ENCODE assay signal across 12 cellular contexts in genomic region chr15:53869044-53869805, GRCh38.
A peak's percentile ranks its signal among the peaks of the same experiment; 100 is the strongest.
DNase-seq lines count a peak whose midpoint lies in the region; ATAC-seq, FAIRE-seq and TF ChIP-seq lines count a peak whose summit lies in the region.
"Had no signal": no experiment of that assay in that cellular context is flagged by ENCODE, and none has a peak within 500 bp of the region (broad histone marks: within the 10 kb centered on the region; RNA-seq: fewer than 3 reads in every experiment).

No MANE protein-coding gene starts in this region.

- no peak for FAIRE-seq in bronchial epithelial cell (lab: Jason Lieb, UNC)

- CTCF ChIA-PET in activated CD4-positive, alpha-beta T cell treated with anti-CD3 and anti-CD28 coated beads for 36 hours (lab: Charles Lee): interaction anchor here (0.6 to 0.8 kb wide), 2 partner anchors 14 to 1065 kb away, joined by 3 to 4 read pairs; no protein-coding TSS in a partner anchor

- H3K36me3 Mint-ChIP-seq in activated CD4-positive, alpha-beta T cell treated with anti-CD3 and anti-CD28 coated beads for 36 hours (ENCODE audit: low read depth): no peaks in the 10 kb centered on the region
- no peaks in the 10 kb centered on the region for H3K36me3 Mint-ChIP-seq in osteocyte (ENCODE audit: unreplicated experiment)

- DNase-seq in activated CD4-positive, alpha-beta T cell treated with anti-CD3 and anti-CD28 coated beads for 36 hours: peak; percentile 7
- no peak for DNase-seq in activated CD4-positive, alpha-beta T cell treated with anti-CD3 and anti-CD28 coated beads, Interleukin-2, amount 50 U/mL, for 1 hour
- DNase-seq in NAMALWA (ENCODE audit: low spot score) (peak; percentile 11), bronchial epithelial cell (ENCODE audit: low read depth) (no peak), osteocyte (ENCODE audit: extremely low spot score, unreplicated experiment) (no peak), AG08396 (ENCODE audit: low spot score) (no peak)
- DNase-seq: activated naive CD4-positive, alpha-beta T cell treated with anti-CD3 and anti-CD28 coated beads, Interleukin-2, amount 50 U/mL, for 16 hours; cerebellar nuclear complex; posterior cingulate gyrus had no signal

- ATAC-seq in activated CD4-positive, alpha-beta T cell treated with anti-CD3 and anti-CD28 coated beads for 36 hours: no peak
- ATAC-seq in GM18511 (IDR thresholded peaks at IDR 0.05; ENCODE audit: unreplicated experiment) (no peak), HG03025 (IDR thresholded peaks at IDR 0.05; ENCODE audit: low FRiP score, unreplicated experiment) (no peak)

- H3K36me3 ChIP-seq in bronchial epithelial cell (ENCODE audit: control insufficient read depth, insufficient read depth, low read length): no peaks in the 10 kb centered on the region
- H3K36me3 ChIP-seq: esophagus muscularis mucosa had no signal

- H3K27me3 Mint-ChIP-seq in activated CD4-positive, alpha-beta T cell treated with anti-CD3 and anti-CD28 coated beads for 36 hours: no peaks in the 10 kb centered on the region
- H3K27me3 Mint-ChIP-seq in osteocyte (ENCODE audit: unreplicated experiment): no peaks in the 10 kb centered on the region

- H3K4me1 Mint-ChIP-seq in activated CD4-positive, alpha-beta T cell treated with anti-CD3 and anti-CD28 coated beads for 36 hours: no peaks in the 10 kb centered on the region
- H3K4me1 Mint-ChIP-seq in osteocyte (ENCODE audit: unreplicated experiment): peaks cover 8% of the 10 kb centered on the region

- no peak overlapping the region for H3K4me3 Mint-ChIP-seq in activated CD4-positive, alpha-beta T cell treated with anti-CD3 and anti-CD28 coated beads for 36 hours
- no peak overlapping the region for H3K4me3 Mint-ChIP-seq in osteocyte (ENCODE audit: unreplicated experiment)

- H3K9me3 Mint-ChIP-seq in activated CD4-positive, alpha-beta T cell treated with anti-CD3 and anti-CD28 coated beads for 36 hours (ENCODE audit: low read depth): peaks cover 2% of the 10 kb centered on the region
- H3K9me3 Mint-ChIP-seq in osteocyte (ENCODE audit: unreplicated experiment): peaks cover 23% of the 10 kb centered on the region

- H3K27me3 ChIP-seq in bronchial epithelial cell (ENCODE audit: control insufficient read depth, insufficient read depth, low read length): no peaks in the 10 kb centered on the region
- H3K27me3 ChIP-seq: esophagus muscularis mucosa had no signal

- TF ChIP-seq CTCF in bronchial epithelial cell (IDR thresholded peaks at IDR 0.05; ENCODE audit: insufficient read depth, low read length, severe bottlenecking) (peak; percentile 27), osteocyte (IDR thresholded peaks at IDR 0.05) (peak; percentile 25)

- H3K27ac Mint-ChIP-seq in activated CD4-positive, alpha-beta T cell treated with anti-CD3 and anti-CD28 coated beads for 36 hours: no peak overlapping the region
- no peak overlapping the region for H3K27ac Mint-ChIP-seq in osteocyte (ENCODE audit: unreplicated experiment)

- H3K4me3 ChIP-seq in bronchial epithelial cell (ENCODE audit: low read depth, low read length): no peak overlapping the region
- H3K4me3 ChIP-seq: esophagus muscularis mucosa had no signal

- POLR2A ChIA-PET in activated CD4-positive, alpha-beta T cell treated with anti-CD3 and anti-CD28 coated beads for 36 hours (lab: Charles Lee): no interaction called here

- intact Hi-C loops in activated CD4-positive, alpha-beta T cell treated with anti-CD3 and anti-CD28 coated beads for 36 hours (cut with DNase I, micrococcal nuclease): no loop called here

Comparison
In these comparisons a context has a peak if more than half of its experiments do, and no peak if none do; other contexts are left out.
1. DNase-seq: peak in activated CD4-positive, alpha-beta T cell treated with anti-CD3 and anti-CD28 coated beads for 36 hours (single experiment) and NAMALWA (single experiment); none in activated CD4-positive, alpha-beta T cell treated with anti-CD3 and anti-CD28 coated beads, Interleukin-2, amount 50 U/mL, for 1 hour (single experiment), bronchial epithelial cell (single experiment), osteocyte (single experiment) and AG08396 (single experiment).